ENCODE assay signal across 1 cellular context in genomic region chr10:119625570-119626280, GRCh38.
TF ChIP-seq lines count a peak whose summit lies in the region.

No MANE protein-coding gene starts in this region.

TF ChIP-seq in HepG2, 621 proteins besides CTCF, POLR2A, EP300 and RAD21:
- no peak for TF ChIP-seq ZNF451 (CRISPR knock-in tag; IDR thresholded peaks at IDR 0.05)
- no peak for TF ChIP-seq NFYB (CRISPR knock-in tag; IDR thresholded peaks at IDR 0.05)
- no peak for TF ChIP-seq U2AF2 (IDR thresholded peaks at IDR 0.05; ENCODE audit: low read depth, low read length)
- TF ChIP-seq SNRNP70 (IDR thresholded peaks at IDR 0.05; ENCODE audit: low read depth, low read length), result no peak
- TF ChIP-seq HMGXB3 (CRISPR knock-in tag; IDR thresholded peaks at IDR 0.05; ENCODE audit: borderline replicate concordance), result no peak
- no peak for TF ChIP-seq FOXP1 (IDR thresholded peaks at IDR 0.05)
- TF ChIP-seq FOXP1 (CRISPR knock-in tag; IDR thresholded peaks at IDR 0.05), result no peak
- no peak for TF ChIP-seq TFDP2 (CRISPR knock-in tag; IDR thresholded peaks at IDR 0.05)
- TF ChIP-seq EEA1 (CRISPR knock-in tag; IDR thresholded peaks at IDR 0.05; ENCODE audit: borderline replicate concordance), result no peak
- no peak for TF ChIP-seq MED1 (CRISPR knock-in tag; IDR thresholded peaks at IDR 0.05)
- no peak for TF ChIP-seq ZNF552 (CRISPR knock-in tag; IDR thresholded peaks at IDR 0.05; ENCODE audit: borderline replicate concordance)
